Comparison of ENCODE assay signal across 16 cellular contexts in the genomic region with DNA sequence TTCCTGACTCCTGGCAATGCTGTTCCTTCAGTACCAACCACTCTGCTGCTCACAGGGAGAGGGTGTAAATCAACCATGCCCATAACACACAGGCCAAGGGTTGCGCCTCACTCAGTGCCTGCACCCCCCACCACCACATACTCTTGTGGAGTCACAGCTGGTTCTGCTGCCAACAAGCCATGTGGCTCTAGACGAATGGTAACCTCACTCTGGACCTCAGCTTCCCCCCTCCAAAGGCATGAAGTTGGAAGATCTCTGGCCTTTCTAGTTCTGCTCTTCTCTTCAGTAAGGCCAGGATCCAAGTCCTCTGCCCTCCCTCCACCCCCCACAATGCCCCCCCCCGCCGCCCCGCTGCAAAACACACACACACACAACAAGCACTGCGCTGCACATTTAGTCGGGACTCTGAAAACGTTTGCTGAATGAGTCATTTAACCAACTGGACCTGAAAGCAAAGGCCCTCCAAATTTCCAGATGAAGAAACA. TPM values are rescaled to one million over a fixed set of nuclear protein-coding genes. Genes with fewer than 3 reads are reported as not detected.
DNase-seq lines count a peak whose midpoint lies in the region; ATAC-seq and TF ChIP-seq lines count a peak whose summit lies in the region.
"Had no signal": no experiment of that assay in that cellular context is flagged by ENCODE, and none has a peak within 500 bp of the region (broad histone marks: within the 10 kb centered on the region; RNA-seq: fewer than 3 reads in every experiment).

No MANE protein-coding gene starts in this region.

- peak overlapping the region; percentile 12 for H3K27ac ChIP-seq in smooth muscle cell (ENCODE audit: low read depth)
- H3K27ac ChIP-seq: cardiac muscle cell, upper lobe of left lung had no signal

- peak overlapping the region; percentile 32 for H3K4me2 ChIP-seq in smooth muscle cell

- peaks cover 13% of the 10 kb centered on the region for H3F3A ChIP-seq in smooth muscle cell (ENCODE audit: low read depth)

- TF ChIP-seq CTCF in fibroblast of mammary gland (conservative IDR thresholded peaks at IDR 0.05; ENCODE audit: control insufficient read depth, insufficient read depth, low read depth, low read length) (no peak), smooth muscle cell (IDR thresholded peaks at IDR 0.05; ENCODE audit: borderline replicate concordance, insufficient read depth, poor library complexity, severe bottlenecking) (no peak)

- WGBS in smooth muscle cell (ENCODE audit: low lambda C conversion rate): 30% methylated on average over 8 of the region's 8 CpGs

- H3K27ac Mint-ChIP-seq in activated naive CD8-positive, alpha-beta T cell: no peak overlapping the region
- no peak overlapping the region for H3K27ac Mint-ChIP-seq in activated naive CD8-positive, alpha-beta T cell treated with anti-CD3 and anti-CD28 coated beads, Interleukin-2, amount 50 U/mL, for 24 hours

- H3K9ac ChIP-seq in smooth muscle cell (ENCODE audit: low read depth): no peak overlapping the region

- H4K20me1 ChIP-seq in smooth muscle cell (ENCODE audit: low read depth): no peaks in the 10 kb centered on the region

- no peaks in the 10 kb centered on the region for H3K4me1 Mint-ChIP-seq in activated naive CD8-positive, alpha-beta T cell (ENCODE audit: low read depth)
- H3K4me1 Mint-ChIP-seq in activated naive CD8-positive, alpha-beta T cell treated with anti-CD3 and anti-CD28 coated beads, Interleukin-2, amount 50 U/mL, for 24 hours: peaks cover 2% of the 10 kb centered on the region

- H3K27me3 Mint-ChIP-seq in activated naive CD8-positive, alpha-beta T cell: peaks cover 29% of the 10 kb centered on the region
- H3K27me3 Mint-ChIP-seq in activated naive CD8-positive, alpha-beta T cell treated with anti-CD3 and anti-CD28 coated beads, Interleukin-2, amount 50 U/mL, for 24 hours: peaks cover 54% of the 10 kb centered on the region

- H3K4me3 ChIP-seq in fibroblast of mammary gland (ENCODE audit: control insufficient read depth, low read depth, low read length) (no peak overlapping the region), smooth muscle cell (no peak overlapping the region)
- H3K4me3 ChIP-seq: cardiac muscle cell, upper lobe of left lung had no signal

- H2AFZ ChIP-seq in smooth muscle cell (ENCODE audit: low read depth): no peak overlapping the region

- peaks cover 12% of the 10 kb centered on the region for H3K27me3 ChIP-seq in smooth muscle cell (ENCODE audit: low read depth)

- H3K9me3 ChIP-seq in smooth muscle cell (replicated peaks; ENCODE audit: low read depth): no peaks in the 10 kb centered on the region
- H3K9me3 ChIP-seq: upper lobe of left lung had no signal

- no peak for DNase-seq in activated naive CD8-positive, alpha-beta T cell treated with anti-CD3 and anti-CD28 coated beads, Interleukin-2, amount 50 U/mL, for 24 hours
- DNase-seq in NCI-H446 treated with DMSO at 0.1 percent for 48 hours (lab: John Stamatoyannopoulos, UW): peak; percentile 84
- DNase-seq in fibroblast of mammary gland (ENCODE audit: low read depth): peak; percentile 90
- DNase-seq in smooth muscle cell (lab: John Stamatoyannopoulos, UW; ENCODE audit: unreplicated experiment): no peak
- DNase-seq in activated CD4-positive, CD25-positive, alpha-beta regulatory T cell (lab: John Stamatoyannopoulos, UW): no peak
- no peak for DNase-seq in GM03348 (ENCODE audit: low spot score)
- no peak for DNase-seq in activated naive CD4-positive, alpha-beta T cell treated with anti-CD3 and anti-CD28 coated beads, Interleukin-2, amount 50 U/mL, for 16 hours
- DNase-seq: AML-193, erythroblast, GDM1, MV-4-11, RPMI8226, small intestine, upper lobe of left lung had no signal

- H3K36me3 Mint-ChIP-seq in activated naive CD8-positive, alpha-beta T cell: peaks cover 8% of the 10 kb centered on the region
- H3K36me3 Mint-ChIP-seq in activated naive CD8-positive, alpha-beta T cell treated with anti-CD3 and anti-CD28 coated beads, Interleukin-2, amount 50 U/mL, for 24 hours (ENCODE audit: low read depth): no peaks in the 10 kb centered on the region

- H3K36me3 ChIP-seq in smooth muscle cell (ENCODE audit: low read depth): no peaks in the 10 kb centered on the region
- H3K36me3 ChIP-seq: cardiac muscle cell, upper lobe of left lung had no signal

- no peaks in the 10 kb centered on the region for H3K79me2 ChIP-seq in smooth muscle cell (ENCODE audit: low read depth)

- H3K4me1 ChIP-seq in smooth muscle cell (ENCODE audit: low read depth): peaks cover 22% of the 10 kb centered on the region

- no peak for ATAC-seq in activated naive CD8-positive, alpha-beta T cell treated with anti-CD3 and anti-CD28 coated beads, Interleukin-2, amount 50 U/mL, for 24 hours

- H3K4me3 Mint-ChIP-seq in activated naive CD8-positive, alpha-beta T cell: peak overlapping the region; percentile 49
- no peak overlapping the region for H3K4me3 Mint-ChIP-seq in activated naive CD8-positive, alpha-beta T cell treated with anti-CD3 and anti-CD28 coated beads, Interleukin-2, amount 50 U/mL, for 24 hours

- H3K9me3 Mint-ChIP-seq in activated naive CD8-positive, alpha-beta T cell (ENCODE audit: low read depth): peaks cover 10% of the 10 kb centered on the region
- H3K9me3 Mint-ChIP-seq in activated naive CD8-positive, alpha-beta T cell treated with anti-CD3 and anti-CD28 coated beads, Interleukin-2, amount 50 U/mL, for 24 hours: peaks cover 15% of the 10 kb centered on the region

RNA-seq across cellular contexts. Expression of gene GLIS1, which starts 1.7 kb away (rescaled TPM):
- 0.36 and 1.1 TPM in 2 replicates for total RNA-seq in smooth muscle cell
- 4.9 and 6.2 TPM in 2 replicates for polyA plus RNA-seq in smooth muscle cell

Comparison
In these comparisons a context has a peak if more than half of its experiments do, and no peak if none do; other contexts are left out.
1. DNase-seq: peak in NCI-H446 treated with DMSO at 0.1 percent for 48 hours (single experiment) and fibroblast of mammary gland (single experiment); none in activated naive CD8-positive, alpha-beta T cell treated with anti-CD3 and anti-CD28 coated beads, Interleukin-2, amount 50 U/mL, for 24 hours (single experiment), smooth muscle cell (single experiment), activated CD4-positive, CD25-positive, alpha-beta regulatory T cell (0 of 4), GM03348 (single experiment) and activated naive CD4-positive, alpha-beta T cell treated with anti-CD3 and anti-CD28 coated beads, Interleukin-2, amount 50 U/mL, for 16 hours (single experiment).